Comparison of ENCODE assay signal across 34 cellular contexts in genomic region chr19:41923045-41923788, GRCh38. TPM values are rescaled to one million over a fixed set of nuclear protein-coding genes. Genes with fewer than 3 reads are reported as not detected.
A peak's percentile ranks its signal among the peaks of the same experiment; 100 is the strongest.
DNase-seq lines count a peak whose midpoint lies in the region; ATAC-seq, FAIRE-seq and TF ChIP-seq lines count a peak whose summit lies in the region.
"Had no signal": no experiment of that assay in that cellular context is flagged by ENCODE, and none has a peak within 500 bp of the region (broad histone marks: within the 10 kb centered on the region; RNA-seq: fewer than 3 reads in every experiment).

No MANE protein-coding gene starts in this region.

- WGBS in K562 (ENCODE audit: insufficient coverage, low coverage, missing lambda C conversion rate), result 0% methylated on average over 6 of the region's 6 CpGs

- H3K4me3 ChIP-seq in OCI-LY3 (ENCODE audit: low read length), result no peak overlapping the region
- no peak overlapping the region for H3K4me3 ChIP-seq in K562
- H3K4me3 ChIP-seq: dorsolateral prefrontal cortex, SK-N-MC, thoracic aorta had no signal

- H3K27me3 ChIP-seq in OCI-LY3 (ENCODE audit: low read depth, low read length) (peaks cover 28% of the 10 kb centered on the region), K562 (ENCODE audit: control insufficient read depth in 2 of 2, insufficient read depth in 2 of 2, low read length in 2 of 2) (peaks cover 0 to 10% of the 10 kb centered on the region in 2 experiments; a peak in 4 of 5 replicates)

- no peak overlapping the region for H3K27ac ChIP-seq in OCI-LY3 (ENCODE audit: low read length)
- no peak overlapping the region for H3K27ac ChIP-seq in K562 (ENCODE audit: extremely low read depth, low read depth, low read length)
- H3K27ac ChIP-seq: brain microvascular endothelial cell, dorsolateral prefrontal cortex, SK-N-MC, thoracic aorta had no signal

- no peak for TF ChIP-seq CTCF in OCI-LY3 (IDR thresholded peaks at IDR 0.05; ENCODE audit: low read depth, low read length)
- no peak for TF ChIP-seq CTCF in K562 (IDR thresholded peaks at IDR 0.05 in 2 of 3, conservative IDR thresholded peaks at IDR 0.05 in 1 of 3; ENCODE audit: insufficient read depth in 2 of 3, low read depth in 1 of 3, low read length in 3 of 3)

- in situ Hi-C loops in K562 (cut with MboI), result no loop called here

- H3K9me1 ChIP-seq in K562 (ENCODE audit: control insufficient read depth, insufficient read depth, low read length), result no peaks in the 10 kb centered on the region

- no peak for TF ChIP-seq RAD21 in K562 (CRISPR knock-in tag; conservative IDR thresholded peaks at IDR 0.05 in 1 of 2, IDR thresholded peaks at IDR 0.05 in 1 of 2)

- H3K4me3 Mint-ChIP-seq in activated T-cell treated with anti-CD3 and anti-CD28 coated beads, Interleukin-2, amount 50 U/mL, for 24 hours, result no peak overlapping the region
- H3K4me3 Mint-ChIP-seq in stimulated activated effector memory CD8-positive, alpha-beta T cell treated with anti-CD3 and anti-CD28 coated beads, Interleukin-12 subunit alpha, Interleukin-12 subunit beta, amount 100 ng/mL, for 72 hours, result no peak overlapping the region
- H3K4me3 Mint-ChIP-seq: activated CD4-positive, alpha-beta T cell treated with anti-CD3 and anti-CD28 coated beads for 36 hours; natural killer cell had no signal

- H3K36me3 ChIP-seq in OCI-LY3 (replicated peaks; ENCODE audit: low read depth, low read length) (no peaks in the 10 kb centered on the region), K562 (ENCODE audit: control insufficient read depth, insufficient read depth, low read length) (no peaks in the 10 kb centered on the region)
- H3K36me3 ChIP-seq: brain microvascular endothelial cell, thoracic aorta had no signal

- no peak for TF ChIP-seq POLR2A in K562 (conservative IDR thresholded peaks at IDR 0.05)

- H3K9ac ChIP-seq in OCI-LY3 (ENCODE audit: low read length) (no peak overlapping the region; the same call in 1 of the 2 replicates), K562 (ENCODE audit: insufficient read depth in 1 of 2, low read depth in 2 of 2, low read length in 2 of 2) (peak overlapping the region in 1 of 2 experiments; percentile 23; a peak in 1 of 4 replicates)

- H3K27me3 Mint-ChIP-seq in activated T-cell treated with anti-CD3 and anti-CD28 coated beads, Interleukin-2, amount 50 U/mL, for 24 hours, result peaks cover 9% of the 10 kb centered on the region

- no peak for TF ChIP-seq EP300 in K562 (IDR thresholded peaks at IDR 0.05; ENCODE audit: low read length)

- intact Hi-C loops in K562 (cut with micrococcal nuclease), result no loop called here

- H3K9me3 ChIP-seq in OCI-LY3 (ENCODE audit: insufficient read depth, low read length) (no peaks in the 10 kb centered on the region), K562 (replicated peaks; ENCODE audit: control insufficient read depth, insufficient read depth, low read depth, low read length) (no peaks in the 10 kb centered on the region; the same call in 1 of the 2 replicates)
- H3K9me3 ChIP-seq: thoracic aorta had no signal

- H2AFZ ChIP-seq in OCI-LY3 (ENCODE audit: low read depth, low read length) (no peak overlapping the region), K562 (ENCODE audit: low read depth, low read length) (no peak overlapping the region)

- no peaks in the 10 kb centered on the region for H3K79me2 ChIP-seq in OCI-LY3 (ENCODE audit: low read length)
- H3K79me2 ChIP-seq in K562 (ENCODE audit: control insufficient read depth, insufficient read depth, low read length), result no peaks in the 10 kb centered on the region

- POLR2A ChIA-PET in K562 (lab: Yijun Ruan, JAX), result no interaction called here

- ATAC-seq in K562, result no peak
- ATAC-seq in stimulated activated effector memory CD8-positive, alpha-beta T cell treated with anti-CD3 and anti-CD28 coated beads, Interleukin-12 subunit alpha, Interleukin-12 subunit beta, amount 100 ng/mL, for 72 hours, result no peak
- ATAC-seq: activated CD4-positive, alpha-beta T cell treated with anti-CD3 and anti-CD28 coated beads for 36 hours; natural killer cell had no signal

- H3K27ac Mint-ChIP-seq in activated T-cell treated with anti-CD3 and anti-CD28 coated beads, Interleukin-2, amount 50 U/mL, for 24 hours, result peak overlapping the region; percentile 31
- peak overlapping the region; percentile 13 for H3K27ac Mint-ChIP-seq in stimulated activated effector memory CD8-positive, alpha-beta T cell treated with anti-CD3 and anti-CD28 coated beads, Interleukin-12 subunit alpha, Interleukin-12 subunit beta, amount 100 ng/mL, for 72 hours
- H3K27ac Mint-ChIP-seq: activated CD4-positive, alpha-beta T cell treated with anti-CD3 and anti-CD28 coated beads for 36 hours; natural killer cell had no signal

- H3K4me2 ChIP-seq in OCI-LY3 (ENCODE audit: low read length) (peak overlapping the region; percentile 40; the same call in 1 of the 2 replicates), K562 (ENCODE audit: insufficient read depth, low read length) (no peak overlapping the region)

- FAIRE-seq in K562 (lab: Jason Lieb, UNC), result no peak
- FAIRE-seq: A204.1, H54, urothelium cell line had no signal

- H4K20me1 ChIP-seq in OCI-LY3 (ENCODE audit: insufficient read depth, low read length), result no peaks in the 10 kb centered on the region
- no peaks in the 10 kb centered on the region for H4K20me1 ChIP-seq in K562 (replicated peaks; ENCODE audit: control insufficient read depth, insufficient read depth, low read length)

- CTCF ChIA-PET in K562 (lab: Yijun Ruan, JAX; ENCODE audit: low intra/inter-chr PET ratio), result no interaction called here

- H3K9me3 Mint-ChIP-seq in activated T-cell treated with anti-CD3 and anti-CD28 coated beads, Interleukin-2, amount 50 U/mL, for 24 hours, result no peaks in the 10 kb centered on the region
- no peaks in the 10 kb centered on the region for H3K9me3 Mint-ChIP-seq in stimulated activated effector memory CD8-positive, alpha-beta T cell treated with anti-CD3 and anti-CD28 coated beads, Interleukin-12 subunit alpha, Interleukin-12 subunit beta, amount 100 ng/mL, for 72 hours
- H3K9me3 Mint-ChIP-seq: CD4-positive, alpha-beta memory T cell; natural killer cell had no signal

- H3K4me1 ChIP-seq in OCI-LY3 (ENCODE audit: low read length) (peaks cover 25% of the 10 kb centered on the region), K562 (replicated peaks in 1 of 2; ENCODE audit: control insufficient read depth in 2 of 2, insufficient read depth in 2 of 2, low read length in 2 of 2) (peaks cover 6 to 34% of the 10 kb centered on the region in 2 experiments; a peak in 4 of 5 replicates)

- DNase-seq in activated T-cell treated with anti-CD3 and anti-CD28 coated beads, Interleukin-2, amount 50 U/mL, for 24 hours, result no peak
- DNase-seq in activated T-cell treated with anti-CD3 and anti-CD28 coated beads, Interleukin-2, amount 50 U/mL, for 1 hour, result no peak
- DNase-seq in K562 (ENCODE audit: extremely low read depth in 1 of 4, low spot score in 3 of 4) (peak in 1 of 4 experiments; percentile 34), NCI-H1930 (lab: John Stamatoyannopoulos, UW) (no peak), NOMO-1 treated with DMSO at 0.1 percent for 48 hours (lab: John Stamatoyannopoulos, UW; ENCODE audit: unreplicated experiment) (no peak)
- DNase-seq in stimulated activated effector memory CD8-positive, alpha-beta T cell treated with anti-CD3 and anti-CD28 coated beads, Interleukin-12 subunit alpha, Interleukin-12 subunit beta, amount 100 ng/mL, for 72 hours (ENCODE audit: low spot score in 2 of 2), result no peak
- DNase-seq in activated CD8-positive, alpha-beta memory T cell treated with anti-CD3 and anti-CD28 coated beads, Interleukin-2, amount 50 U/mL, for 48 hours, result no peak
- DNase-seq: activated CD4-positive, alpha-beta T cell treated with anti-CD3 and anti-CD28 coated beads for 36 hours; activated CD8-positive, alpha-beta memory T cell treated with anti-CD3 and anti-CD28 coated beads for 24 hours; brain microvascular endothelial cell; dorsolateral prefrontal cortex; foreskin melanocyte; KG1; midbrain; natural killer cell; NCI-H1105; NCI-H187 treated with DMSO at 0.1 percent for 48 hours; NCI-H2171 treated with DMSO at 0.1 percent for 48 hours; NCI-H510A treated with DMSO at 0.1 percent for 48 hours; stimulated activated naive CD4-positive, alpha-beta T cell treated with Interleukin-2 at 50 U/mL for 16 hours had no signal

- BruUV-seq in K562 (replicated peaks; lab: Mats Ljungman, UMichigan), result no TSS peak

- H3K36me3 Mint-ChIP-seq in activated T-cell treated with anti-CD3 and anti-CD28 coated beads, Interleukin-2, amount 50 U/mL, for 24 hours (ENCODE audit: low read depth), result no peaks in the 10 kb centered on the region
- H3K36me3 Mint-ChIP-seq in stimulated activated effector memory CD8-positive, alpha-beta T cell treated with anti-CD3 and anti-CD28 coated beads, Interleukin-12 subunit alpha, Interleukin-12 subunit beta, amount 100 ng/mL, for 72 hours, result no peaks in the 10 kb centered on the region
- H3K36me3 Mint-ChIP-seq: natural killer cell had no signal

- peaks cover 17% of the 10 kb centered on the region for H3K4me1 Mint-ChIP-seq in activated T-cell treated with anti-CD3 and anti-CD28 coated beads, Interleukin-2, amount 50 U/mL, for 24 hours (ENCODE audit: low read depth)
- peaks cover 22% of the 10 kb centered on the region for H3K4me1 Mint-ChIP-seq in stimulated activated effector memory CD8-positive, alpha-beta T cell treated with anti-CD3 and anti-CD28 coated beads, Interleukin-12 subunit alpha, Interleukin-12 subunit beta, amount 100 ng/mL, for 72 hours

RNA-seq across cellular contexts. Expression of gene ERFL, which starts 5.0 kb away (rescaled TPM):
- 0.63 and 1.7 TPM in 2 replicates for total RNA-seq in K562 (2011; cell fraction: chromatin; rRNA removed; ENCODE audit: low replicate concordance)
- 0.79 and 1.3 TPM in 2 replicates for total RNA-seq in K562 (2011; cell fraction: nucleolus; rRNA removed)
- 0.73 and 1.1 TPM in 2 replicates for total RNA-seq in K562 (2011; cell fraction: nucleoplasm; rRNA removed)
- total RNA-seq in K562 (2014; rRNA removed), result 0.16 and 0.32 TPM in 2 replicates
- total RNA-seq in K562 (2014; rRNA removed; fragmentation: Illumina TruSeq; extraction: Trizol), result 0.10 TPM in 1 of 2 replicates, not detected in the other
- 0.11 TPM in 1 of 2 replicates, not detected in the other for total RNA-seq in K562 (2015; rRNA removed; fragmentation: Illumina TruSeq; extraction: Trizol)
- 0.67 and 0.75 TPM in 2 replicates for total RNA-seq in K562 (2021)
- 0.07 and 0.32 TPM in 2 replicates for polyA plus RNA-seq in K562 (2011; rRNA removed)
- polyA plus RNA-seq in K562 (2011; cell fraction: cytosol; rRNA removed), result 0.22 and 0.25 TPM in 2 replicates
- 2.9 and 3.3 TPM in 2 replicates for polyA plus RNA-seq in K562 (2011; cell fraction: nucleus; rRNA removed)
- 0.76 and 0.94 TPM in 2 replicates for polyA plus RNA-seq in K562 (2012)
- 0.31 and 0.50 TPM in 2 replicates for polyA plus RNA-seq in K562 (2014; fragmentation: Illumina TruSeq; extraction: Trizol)
- not detected for polyA plus RNA-seq in K562 (2014; fragmentation: Nextera tagmentation; extraction: Ambion mirVana)
- polyA plus RNA-seq in K562 (2014; rRNA removed), result 0.31 and 0.33 TPM in 2 replicates
- not detected in 2 replicates for polyA minus RNA-seq in K562 (2011; rRNA and poly(A)+ RNA removed)
- not detected in 2 replicates for polyA minus RNA-seq in K562 (2011; cell fraction: cytosol; rRNA and poly(A)+ RNA removed)
- polyA minus RNA-seq in K562 (2011; cell fraction: nucleus; rRNA and poly(A)+ RNA removed), result 0.40 and 0.67 TPM in 2 replicates
- total RNA-seq: cerebellum, kidney epithelial cell, liver, MCF 10A, renal cortical epithelial cell, skeletal muscle tissue had no signal
- polyA plus RNA-seq: liver had no signal

RNA-seq across cellular contexts. Expression of gene RABAC1, which starts 35.9 kb away (rescaled TPM):
- total RNA-seq in K562 (2011; cell fraction: chromatin; rRNA removed; ENCODE audit: low replicate concordance), result 19.9 and 51.2 TPM in 2 replicates
- 69.7 and 71.9 TPM in 2 replicates for total RNA-seq in K562 (2011; cell fraction: nucleolus; rRNA removed)
- total RNA-seq in K562 (2011; cell fraction: nucleoplasm; rRNA removed), result 51.7 and 54.7 TPM in 2 replicates
- total RNA-seq in K562 (2014; rRNA removed) (24.5 and 32.7 TPM in 2 replicates), K562 (2014; rRNA removed; fragmentation: Illumina TruSeq; extraction: Trizol) (2.5 and 4.6 TPM in 2 replicates), K562 (2015; rRNA removed; fragmentation: Illumina TruSeq; extraction: Trizol) (7.1 and 7.2 TPM in 2 replicates), K562 (2021) (23.2 and 24.0 TPM in 2 replicates)
- polyA plus RNA-seq in K562 (2011; rRNA removed) (17.7 and 36.3 TPM in 2 replicates), K562 (2014; fragmentation: Illumina TruSeq; extraction: Trizol) (2.4 and 7.8 TPM in 2 replicates), K562 (2014; fragmentation: Nextera tagmentation; extraction: Ambion mirVana) (1 to 10 TPM; 5.2 to 9.3 TPM), K562 (2014; rRNA removed) (28.1 and 44.0 TPM in 2 replicates)
- 84.6 and 116 TPM in 2 replicates for polyA plus RNA-seq in K562 (2011; cell fraction: cytosol; rRNA removed)
- polyA plus RNA-seq in K562 (2011; cell fraction: nucleus; rRNA removed), result 38.9 and 57.8 TPM in 2 replicates
- 22.9 and 60.5 TPM in 2 replicates for polyA plus RNA-seq in K562 (2012)
- polyA minus RNA-seq in K562 (2011; rRNA and poly(A)+ RNA removed), result 8.2 and 10.6 TPM in 2 replicates
- polyA minus RNA-seq in K562 (2011; cell fraction: cytosol; rRNA and poly(A)+ RNA removed), result 7.3 and 10.4 TPM in 2 replicates
- 12.3 and 23.0 TPM in 2 replicates for polyA minus RNA-seq in K562 (2011; cell fraction: nucleus; rRNA and poly(A)+ RNA removed)

RNA-seq across cellular contexts. Expression of gene ARHGEF1, which starts 40.2 kb away (rescaled TPM):
- total RNA-seq in K562 (2011; cell fraction: chromatin; rRNA removed; ENCODE audit: low replicate concordance), result 190 and 355 TPM in 2 replicates
- total RNA-seq in K562 (2011; cell fraction: nucleolus; rRNA removed), result 134 and 150 TPM in 2 replicates
- 174 and 273 TPM in 2 replicates for total RNA-seq in K562 (2011; cell fraction: nucleoplasm; rRNA removed)
- 56.7 and 79.1 TPM in 2 replicates for total RNA-seq in K562 (2014; rRNA removed)
- total RNA-seq in K562 (2014; rRNA removed; fragmentation: Illumina TruSeq; extraction: Trizol), result 8.3 and 11.2 TPM in 2 replicates
- 27.1 and 27.5 TPM in 2 replicates for total RNA-seq in K562 (2015; rRNA removed; fragmentation: Illumina TruSeq; extraction: Trizol)
- total RNA-seq in K562 (2021), result 126 and 149 TPM in 2 replicates
- 29.8 and 50.5 TPM in 2 replicates for polyA plus RNA-seq in K562 (2011; rRNA removed)
- polyA plus RNA-seq in K562 (2011; cell fraction: cytosol; rRNA removed), result 56.0 and 95.1 TPM in 2 replicates
- 165 and 197 TPM in 2 replicates for polyA plus RNA-seq in K562 (2011; cell fraction: nucleus; rRNA removed)
- polyA plus RNA-seq in K562 (2012), result 74.3 and 126 TPM in 2 replicates
- 39.8 and 71.1 TPM in 2 replicates for polyA plus RNA-seq in K562 (2014; fragmentation: Illumina TruSeq; extraction: Trizol)
- 1 to 10 TPM; 1.9 to 4.4 TPM for polyA plus RNA-seq in K562 (2014; fragmentation: Nextera tagmentation; extraction: Ambion mirVana)
- polyA plus RNA-seq in K562 (2014; rRNA removed), result 86.0 and 112 TPM in 2 replicates
- polyA minus RNA-seq in K562 (2011; rRNA and poly(A)+ RNA removed), result 15.0 and 21.2 TPM in 2 replicates
- 48.5 and 52.9 TPM in 2 replicates for polyA minus RNA-seq in K562 (2011; cell fraction: cytosol; rRNA and poly(A)+ RNA removed)
- polyA minus RNA-seq in K562 (2011; cell fraction: nucleus; rRNA and poly(A)+ RNA removed), result 38.0 and 42.7 TPM in 2 replicates

RNA-seq across cellular contexts. Expression of gene CD79A, which starts 46.1 kb away (rescaled TPM):
- 0.23 TPM in 1 of 2 replicates, not detected in the other for total RNA-seq in K562 (2011; cell fraction: chromatin; rRNA removed; ENCODE audit: low replicate concordance)
- total RNA-seq in K562 (2011; cell fraction: nucleolus; rRNA removed), result 0.33 and 0.53 TPM in 2 replicates
- not detected in 2 replicates for total RNA-seq in K562 (2011; cell fraction: nucleoplasm; rRNA removed)
- total RNA-seq in K562 (2014; rRNA removed) (not detected in 2 replicates), K562 (2014; rRNA removed; fragmentation: Illumina TruSeq; extraction: Trizol) (not detected in 2 replicates), K562 (2015; rRNA removed; fragmentation: Illumina TruSeq; extraction: Trizol) (0.11 and 0.19 TPM in 2 replicates), K562 (2021) (0.38 and 0.42 TPM in 2 replicates)
- polyA plus RNA-seq in K562 (2011; rRNA removed) (0.10 and 0.37 TPM in 2 replicates), K562 (2014; fragmentation: Illumina TruSeq; extraction: Trizol) (0.22 TPM in 1 of 2 replicates, not detected in the other), K562 (2014; fragmentation: Nextera tagmentation; extraction: Ambion mirVana) (under 1 TPM in 1 of 2 experiments, not detected in 1; 0.04 TPM), K562 (2014; rRNA removed) (0.72 TPM in 1 of 2 replicates, not detected in the other)
- 0.42 and 0.46 TPM in 2 replicates for polyA plus RNA-seq in K562 (2011; cell fraction: cytosol; rRNA removed)
- 0.17 and 0.28 TPM in 2 replicates for polyA plus RNA-seq in K562 (2011; cell fraction: nucleus; rRNA removed)
- 0.21 and 0.30 TPM in 2 replicates for polyA plus RNA-seq in K562 (2012)
- not detected in 2 replicates for polyA minus RNA-seq in K562 (2011; rRNA and poly(A)+ RNA removed)
- not detected in 2 replicates for polyA minus RNA-seq in K562 (2011; cell fraction: cytosol; rRNA and poly(A)+ RNA removed)
- not detected in 2 replicates for polyA minus RNA-seq in K562 (2011; cell fraction: nucleus; rRNA and poly(A)+ RNA removed)
- total RNA-seq: cerebellum, kidney epithelial cell, MCF 10A, osteocyte, thoracic aorta had no signal
